30 cellular contexts compared by ENCODE assay signal in genomic region chr10:13695588-13695987, GRCh38.
"Had no signal": no experiment of that assay in that cellular context is flagged by ENCODE, and none has a peak within 500 bp of the region (broad histone marks: within the 10 kb centered on the region; RNA-seq: fewer than 3 reads in every experiment).

No MANE protein-coding gene starts in this region.

- H3K9me3 ChIP-seq: adrenal gland, gastrocnemius medialis, ovary, uterus had no signal

- ATAC-seq: gastrocnemius medialis, left colon, T-cell had no signal

- H3K4me3 Mint-ChIP-seq: activated naive CD4-positive, alpha-beta T cell treated with anti-CD3 and anti-CD28 coated beads for 36 hours; activated naive CD8-positive, alpha-beta T cell treated with anti-CD3 and anti-CD28 coated beads for 36 hours; brain; immature natural killer cell; nephron; stimulated activated naive CD8-positive, alpha-beta T cell treated with anti-CD3 and anti-CD28 coated beads, Interleukin-15, Interleukin-2, amounts not matched to agents 100 ng/mL and 50 ng/mL, for 24 hours; T-cell; type B pancreatic cell had no signal

- H3K4me3 ChIP-seq: adrenal gland, cardiac muscle cell, coronary artery, dorsolateral prefrontal cortex, gastrocnemius medialis, ovary, uterus had no signal

- H3K27ac ChIP-seq: cardiac muscle cell, gastrocnemius medialis, ovary, uterus had no signal

- H3K36me3 Mint-ChIP-seq: activated naive CD8-positive, alpha-beta T cell treated with anti-CD3 and anti-CD28 coated beads for 36 hours; immature natural killer cell; T-cell had no signal

- H3K27ac Mint-ChIP-seq: activated naive CD4-positive, alpha-beta T cell treated with anti-CD3 and anti-CD28 coated beads for 36 hours; activated naive CD8-positive, alpha-beta T cell treated with anti-CD3 and anti-CD28 coated beads for 36 hours; brain; immature natural killer cell; nephron; progenitor cell of endocrine pancreas; stimulated activated naive CD8-positive, alpha-beta T cell treated with anti-CD3 and anti-CD28 coated beads, Interleukin-15, Interleukin-2, amounts not matched to agents 100 ng/mL and 50 ng/mL, for 24 hours; T-cell; type B pancreatic cell had no signal

- FAIRE-seq: kidney had no signal

- H3K27me3 ChIP-seq: adrenal gland, cardiac muscle cell, dorsolateral prefrontal cortex, gastrocnemius medialis, ovary, uterus had no signal

- H3K4me1 ChIP-seq: adrenal gland, gastrocnemius medialis, uterus had no signal

- H3K36me3 ChIP-seq: cardiac muscle cell, gastrocnemius medialis, ovary, uterus had no signal

- H3K4me1 Mint-ChIP-seq: activated naive CD8-positive, alpha-beta T cell treated with anti-CD3 and anti-CD28 coated beads for 36 hours; immature natural killer cell; T-cell had no signal

- DNase-seq: activated CD4-positive, alpha-beta T cell treated with anti-CD3 and anti-CD28 coated beads for 4 hours; activated CD4-positive, alpha-beta T cell treated with anti-CD3 and anti-CD28 coated beads, Interleukin-2, amount 50 U/mL, for 4 hours; activated CD4-positive, CD25-positive, alpha-beta regulatory T cell; activated effector memory CD4-positive, alpha-beta T cell treated with Interleukin-2 at 50 U/mL for 16 hours; activated naive CD4-positive, alpha-beta T cell treated with anti-CD3 and anti-CD28 coated beads for 36 hours; activated naive CD8-positive, alpha-beta T cell treated with anti-CD3 and anti-CD28 coated beads for 36 hours; aorta; cerebellar nuclear complex; dorsolateral prefrontal cortex; effector memory CD4-positive, alpha-beta T cell; gastrocnemius medialis; glutamatergic neuron; hypothalamus; immature natural killer cell; kidney; left colon; ovary; retina; stimulated activated CD4-positive, alpha-beta T cell treated with anti-CD3 and anti-CD28 coated beads, Interleukin-4, amount 100 ng/mL, for 1 hour; substantia nigra; T-cell; uterus had no signal

- H3K9me3 Mint-ChIP-seq: activated naive CD4-positive, alpha-beta T cell treated with anti-CD3 and anti-CD28 coated beads for 36 hours; activated naive CD8-positive, alpha-beta T cell treated with anti-CD3 and anti-CD28 coated beads for 36 hours; brain; immature natural killer cell; nephron; stimulated activated naive CD8-positive, alpha-beta T cell treated with anti-CD3 and anti-CD28 coated beads, Interleukin-15, Interleukin-2, amounts not matched to agents 100 ng/mL and 50 ng/mL, for 24 hours; T-cell; type B pancreatic cell had no signal
